8 cellular contexts compared by ENCODE assay signal in the genomic region with DNA sequence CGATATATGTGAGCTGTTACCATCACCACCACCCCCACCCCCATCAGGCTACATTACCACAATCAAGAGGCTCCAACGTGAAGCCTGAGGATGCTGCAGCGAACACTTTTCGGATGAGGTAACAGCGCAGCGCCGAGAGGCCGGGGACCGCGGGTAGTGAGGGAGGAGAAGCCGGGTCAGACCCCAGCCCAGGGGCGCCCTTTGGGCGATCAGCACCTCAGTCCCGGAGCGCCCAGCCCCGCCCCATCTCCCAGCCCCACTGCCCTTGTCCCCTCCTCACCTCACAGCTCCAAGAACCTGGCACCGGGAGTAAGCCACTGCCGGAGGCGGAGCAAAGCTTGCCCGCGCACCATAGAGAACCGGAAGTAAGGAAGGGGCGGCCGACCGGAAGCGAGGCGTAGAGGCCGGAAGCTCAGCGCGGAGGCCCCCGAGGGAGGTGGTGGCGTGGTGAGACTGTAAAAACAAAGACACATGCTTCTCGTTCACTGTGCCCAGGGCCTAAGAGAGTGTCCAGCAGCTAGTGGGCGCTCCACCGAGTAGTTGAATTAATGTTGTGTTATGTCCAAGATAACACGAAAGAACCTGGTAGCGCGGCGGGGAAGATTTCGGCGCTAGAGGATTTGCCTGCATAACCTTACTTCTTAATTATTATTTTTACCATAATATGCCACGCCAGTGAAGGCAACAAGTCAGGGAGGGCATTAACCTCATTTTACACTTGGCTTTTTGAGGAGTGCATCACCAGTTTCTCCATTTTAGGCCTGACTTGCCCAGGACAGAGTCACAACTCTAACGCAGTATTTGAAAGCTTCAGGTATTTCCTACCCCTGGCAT. TPM values are rescaled to one million over a fixed set of nuclear protein-coding genes. Genes with fewer than 3 reads are reported as not detected.
DNase-seq lines count a peak whose midpoint lies in the region; ATAC-seq and TF ChIP-seq lines count a peak whose summit lies in the region.

A gene (minus strand): TSS at position 367 of the 834 bp plus-strand sequence. CDS start 4,610 bp downstream, outside the sequence.

- peak within 1 kb of the TSS; percentile 87 to 99 (median 98) for H3K27ac Mint-ChIP-seq in CD4-positive, alpha-beta memory T cell

- CTCF ChIA-PET in CD4-positive, alpha-beta memory T cell (lab: Charles Lee; ENCODE audit: partially characterized antibody): interaction anchor here (1.0 to 1.9 kb wide), 5 partner anchors 13 to 535 kb away, joined by 3 to 13 read pairs (median 4); a partner anchor contains a TSS

- peak; percentile 58 for TF ChIP-seq CTCF in liver (IDR thresholded peaks at IDR 0.05; ENCODE audit: low read depth, low read length, missing input control)

- intact Hi-C loops in CD4-positive, alpha-beta memory T cell (cut with micrococcal nuclease): loop anchor here (1.0 to 2.0 kb wide), 3 partner anchors 28 to 165 kb away; a partner anchor contains a TSS

- H3K4me3 Mint-ChIP-seq in CD4-positive, alpha-beta memory T cell: peak within 1 kb of the TSS; percentile 92 to 99 (median 97)

- H3K27me3 Mint-ChIP-seq in CD4-positive, alpha-beta memory T cell: no peaks in the 10 kb centered on the region

- POLR2A ChIA-PET in CD4-positive, alpha-beta memory T cell (lab: Charles Lee; ENCODE audit: partially characterized antibody): interaction anchor here (0.6 to 2.3 kb wide), 21 partner anchors 12 to 870 kb away, joined by 3 to 24 read pairs (median 4); a partner anchor contains a TSS

- peak; percentile 86 to 91 (median 87) for DNase-seq in CD4-positive, alpha-beta memory T cell
- DNase-seq in NCI-H82 (lab: John Stamatoyannopoulos, UW): peak; percentile 97
- peak; percentile 87 to 92 for DNase-seq in activated CD4-positive, alpha-beta T cell treated with anti-CD3 and anti-CD28 coated beads, Interleukin-2, amount 50 U/mL, for 48 hours
- DNase-seq in dermis microvascular lymphatic vessel endothelial cell (ENCODE audit: low read depth in 2 of 2): peak; percentile 87 to 96
- DNase-seq in stimulated activated CD4-positive, alpha-beta T cell treated with anti-CD3 and anti-CD28 coated beads, Interleukin-4, amount 100 ng/mL, for 24 hours: peak; percentile 91

- peaks cover 0 to 2% (median 0%) of the 10 kb centered on the region in 8 donors for H3K9me3 Mint-ChIP-seq in CD4-positive, alpha-beta memory T cell

- H3K9ac ChIP-seq in liver (ENCODE audit: low read depth in 1 of 2, low read length in 2 of 2): peak within 1 kb of the TSS; percentile 55 to 98

- H3K36me3 ChIP-seq in CD4-positive, alpha-beta memory T cell (ENCODE audit: insufficient read depth, low read length): peaks cover 19% of the 10 kb centered on the region
- peaks cover 4 to 18% (median 12%) of the 10 kb centered on the region in 4 donors for H3K36me3 ChIP-seq in liver (ENCODE audit: control insufficient read depth in 4 of 4, insufficient read depth in 3 of 4, low read depth in 1 of 4, low read length in 3 of 4)

- peaks cover 24 to 48% of the 10 kb centered on the region in 2 donors for H3K36me3 Mint-ChIP-seq in CD4-positive, alpha-beta memory T cell

- H3K4me1 ChIP-seq in CD4-positive, alpha-beta memory T cell (ENCODE audit: insufficient read depth, low read length): peaks cover 8% of the 10 kb centered on the region
- H3K4me1 ChIP-seq in liver (ENCODE audit: control insufficient read depth in 4 of 4, insufficient read depth in 4 of 4, low read length in 3 of 4): peaks cover 3 to 24% (median 23%) of the 10 kb centered on the region in 4 donors

- peak within 1 kb of the TSS; percentile 65 for H3K27ac ChIP-seq in CD4-positive, alpha-beta memory T cell (ENCODE audit: low read depth, low read length)
- peak within 1 kb of the TSS; percentile 80 to 90 for H3K27ac ChIP-seq in liver (ENCODE audit: low read depth in 1 of 2, low read length in 2 of 2)

- ATAC-seq in GM19438 (IDR thresholded peaks at IDR 0.05; ENCODE audit: low read depth, unreplicated experiment): peak; percentile 96
- peak; percentile 73 for ATAC-seq in HG03575 (IDR thresholded peaks at IDR 0.05; ENCODE audit: extremely low read depth, insufficient number of reproducible peaks, low FRiP score, unreplicated experiment)

- peak; percentile 65 to 67 for TF ChIP-seq RAD21 in liver (IDR thresholded peaks at IDR 0.05)

- H3K4me1 Mint-ChIP-seq in CD4-positive, alpha-beta memory T cell: peaks cover 14 to 40% (median 27%) of the 10 kb centered on the region in 4 donors

- under 1% methylated on average over 43 of the region's 43 CpGs for WGBS in liver

- H3K9me3 ChIP-seq in CD4-positive, alpha-beta memory T cell (ENCODE audit: control insufficient read depth in 1 of 2, low read length in 2 of 2): no peaks in the 10 kb centered on the region
- H3K9me3 ChIP-seq in liver (ENCODE audit: control insufficient read depth in 4 of 4, low read length in 3 of 4): no peaks in the 10 kb centered on the region

- peak within 1 kb of the TSS; percentile 69 to 95 for H3K4me3 ChIP-seq in CD4-positive, alpha-beta memory T cell (ENCODE audit: low read length in 2 of 2)
- H3K4me3 ChIP-seq in liver (ENCODE audit: low read depth in 1 of 3, low read length in 3 of 3): peak within 1 kb of the TSS; percentile 80 to 84 (median 81)

- H3K27me3 ChIP-seq in CD4-positive, alpha-beta memory T cell (ENCODE audit: insufficient read depth, low read length): no peaks in the 10 kb centered on the region
- H3K27me3 ChIP-seq in liver (ENCODE audit: control insufficient read depth in 4 of 4, insufficient read depth in 4 of 4, low read length in 3 of 4): no peaks in the 10 kb centered on the region

TF ChIP-seq in liver, 16 proteins besides CTCF, POLR2A, EP300 and RAD21:
- TF ChIP-seq GABPA (IDR thresholded peaks at IDR 0.05 in 1 of 2, conservative IDR thresholded peaks at IDR 0.05 in 1 of 2) (peak; percentile 98 to 99), RXRA (IDR thresholded peaks at IDR 0.05) (peak; percentile 31 to 67), HNF4G (IDR thresholded peaks at IDR 0.05) (no peak), EGR1 (IDR thresholded peaks at IDR 0.05; ENCODE audit: low read depth in 2 of 2) (peak; percentile 68 to 70), YY1 (IDR thresholded peaks at IDR 0.05) (peak; percentile 84), SP1 (IDR thresholded peaks at IDR 0.05) (peak; percentile 64), FOXA2 (IDR thresholded peaks at IDR 0.05) (no peak), TAF1 (conservative IDR thresholded peaks at IDR 0.05) (peak; percentile 76), FOXA1 (IDR thresholded peaks at IDR 0.05) (no peak), JUND (IDR thresholded peaks at IDR 0.05) (peak; percentile 9 to 20), HNF4A (conservative IDR thresholded peaks at IDR 0.05) (peak in 1 of 2 donors; percentile 28), NR2F2 (IDR thresholded peaks at IDR 0.05) (peak; percentile 52)
- TF ChIP-seq, protein P1, sequence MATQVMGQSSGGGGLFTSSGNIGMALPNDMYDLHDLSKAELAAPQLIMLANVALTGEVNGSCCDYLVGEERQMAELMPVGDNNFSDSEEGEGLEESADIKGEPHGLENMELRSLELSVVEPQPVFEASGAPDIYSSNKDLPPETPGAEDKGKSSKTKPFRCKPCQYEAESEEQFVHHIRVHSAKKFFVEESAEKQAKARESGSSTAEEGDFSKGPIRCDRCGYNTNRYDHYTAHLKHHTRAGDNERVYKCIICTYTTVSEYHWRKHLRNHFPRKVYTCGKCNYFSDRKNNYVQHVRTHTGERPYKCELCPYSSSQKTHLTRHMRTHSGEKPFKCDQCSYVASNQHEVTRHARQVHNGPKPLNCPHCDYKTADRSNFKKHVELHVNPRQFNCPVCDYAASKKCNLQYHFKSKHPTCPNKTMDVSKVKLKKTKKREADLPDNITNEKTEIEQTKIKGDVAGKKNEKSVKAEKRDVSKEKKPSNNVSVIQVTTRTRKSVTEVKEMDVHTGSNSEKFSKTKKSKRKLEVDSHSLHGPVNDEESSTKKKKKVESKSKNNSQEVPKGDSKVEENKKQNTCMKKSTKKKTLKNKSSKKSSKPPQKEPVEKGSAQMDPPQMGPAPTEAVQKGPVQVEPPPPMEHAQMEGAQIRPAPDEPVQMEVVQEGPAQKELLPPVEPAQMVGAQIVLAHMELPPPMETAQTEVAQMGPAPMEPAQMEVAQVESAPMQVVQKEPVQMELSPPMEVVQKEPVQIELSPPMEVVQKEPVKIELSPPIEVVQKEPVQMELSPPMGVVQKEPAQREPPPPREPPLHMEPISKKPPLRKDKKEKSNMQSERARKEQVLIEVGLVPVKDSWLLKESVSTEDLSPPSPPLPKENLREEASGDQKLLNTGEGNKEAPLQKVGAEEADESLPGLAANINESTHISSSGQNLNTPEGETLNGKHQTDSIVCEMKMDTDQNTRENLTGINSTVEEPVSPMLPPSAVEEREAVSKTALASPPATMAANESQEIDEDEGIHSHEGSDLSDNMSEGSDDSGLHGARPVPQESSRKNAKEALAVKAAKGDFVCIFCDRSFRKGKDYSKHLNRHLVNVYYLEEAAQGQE (IDR thresholded peaks at IDR 0.05): peak; percentile 75
- TF ChIP-seq, protein P2, sequence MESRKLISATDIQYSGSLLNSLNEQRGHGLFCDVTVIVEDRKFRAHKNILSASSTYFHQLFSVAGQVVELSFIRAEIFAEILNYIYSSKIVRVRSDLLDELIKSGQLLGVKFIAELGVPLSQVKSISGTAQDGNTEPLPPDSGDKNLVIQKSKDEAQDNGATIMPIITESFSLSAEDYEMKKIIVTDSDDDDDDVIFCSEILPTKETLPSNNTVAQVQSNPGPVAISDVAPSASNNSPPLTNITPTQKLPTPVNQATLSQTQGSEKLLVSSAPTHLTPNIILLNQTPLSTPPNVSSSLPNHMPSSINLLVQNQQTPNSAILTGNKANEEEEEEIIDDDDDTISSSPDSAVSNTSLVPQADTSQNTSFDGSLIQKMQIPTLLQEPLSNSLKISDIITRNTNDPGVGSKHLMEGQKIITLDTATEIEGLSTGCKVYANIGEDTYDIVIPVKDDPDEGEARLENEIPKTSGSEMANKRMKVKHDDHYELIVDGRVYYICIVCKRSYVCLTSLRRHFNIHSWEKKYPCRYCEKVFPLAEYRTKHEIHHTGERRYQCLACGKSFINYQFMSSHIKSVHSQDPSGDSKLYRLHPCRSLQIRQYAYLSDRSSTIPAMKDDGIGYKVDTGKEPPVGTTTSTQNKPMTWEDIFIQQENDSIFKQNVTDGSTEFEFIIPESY (IDR thresholded peaks at IDR 0.05): peak; percentile 47
- TF ChIP-seq, protein P3, sequence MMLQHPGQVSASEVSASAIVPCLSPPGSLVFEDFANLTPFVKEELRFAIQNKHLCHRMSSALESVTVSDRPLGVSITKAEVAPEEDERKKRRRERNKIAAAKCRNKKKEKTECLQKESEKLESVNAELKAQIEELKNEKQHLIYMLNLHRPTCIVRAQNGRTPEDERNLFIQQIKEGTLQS (IDR thresholded peaks at IDR 0.05): no peak
- TF ChIP-seq, protein P4, sequence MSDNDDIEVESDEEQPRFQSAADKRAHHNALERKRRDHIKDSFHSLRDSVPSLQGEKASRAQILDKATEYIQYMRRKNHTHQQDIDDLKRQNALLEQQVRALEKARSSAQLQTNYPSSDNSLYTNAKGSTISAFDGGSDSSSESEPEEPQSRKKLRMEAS (IDR thresholded peaks at IDR 0.05): peak; percentile 99
TF ChIP-seq in liver: peak in this region for 12.

RNA-seq across cellular contexts. Expression of the gene that starts here (rescaled TPM):
- 10 to 100 TPM; 57.6 to 57.7 TPM for total RNA-seq in CD4-positive, alpha-beta memory T cell
- polyA plus RNA-seq in CD4-positive, alpha-beta memory T cell: 10 to 100 TPM; 24.6 to 27.5 TPM
- 28.1 and 32.1 TPM in 2 replicates for total RNA-seq in dermis microvascular lymphatic vessel endothelial cell
- 10 to 100 TPM; 19.5 to 25.1 TPM for total RNA-seq in liver
- polyA plus RNA-seq in liver: 1 to 10 TPM; 7.4 to 9.4 TPM

Comparison
In these comparisons a context has a peak if more than half of its experiments do, and no peak if none do; other contexts are left out.
1. Peak in every context shown above with its lines: DNase-seq, ATAC-seq, H3K4me3 ChIP-seq and H3K27ac ChIP-seq.